Comparison of ENCODE assay signal across 8 cellular contexts in genomic region chr9:99825158-99826046, GRCh38. TPM values are rescaled to one million over a fixed set of nuclear protein-coding genes. Genes with fewer than 3 reads are reported as not detected.
DNase-seq lines count a peak whose midpoint lies in the region; ATAC-seq, FAIRE-seq and TF ChIP-seq lines count a peak whose summit lies in the region.

No MANE protein-coding gene starts in this region.

- H3K4me2 ChIP-seq in BLaER1 treated with 17β-estradiol and CSF1 and Interleukin-3, amounts not matched to agents 10 nM and 100 nM = peak overlapping the region; percentile 94 to 100 (median 99)

- intact Hi-C loops in dorsolateral prefrontal cortex (cut with DNase I) = loop anchor here (10.0 kb wide), 5 partner anchors 189 to 641 kb away; no protein-coding TSS in a partner anchor

- H3K4me3 ChIP-seq in BLaER1 treated with 17β-estradiol and CSF1 and Interleukin-3, amounts not matched to agents 10 nM and 100 nM = peak overlapping the region; percentile 65 to 87 (median 78)
- H3K4me3 ChIP-seq in HUES64 (ENCODE audit: low read length) = peak overlapping the region; percentile 65
- H3K4me3 ChIP-seq in dorsolateral prefrontal cortex = peak overlapping the region in 54 of 59 donors; percentile 27 to 100 (median 91)
- H3K4me3 ChIP-seq in small intestine (ENCODE audit: low read depth in 1 of 2, low read length in 2 of 2) = peak overlapping the region in 1 of 2 donors; percentile 71

- peaks cover 0 to 2% (median 0%) of the 10 kb centered on the region in 9 donors for H3K9me3 Mint-ChIP-seq in naive thymus-derived CD8-positive, alpha-beta T cell

- peaks cover 16 to 50% (median 40%) of the 10 kb centered on the region in 10 experiments; a peak in 19 of 20 replicates for H3K4me1 ChIP-seq in BLaER1 treated with 17β-estradiol and CSF1 and Interleukin-3, amounts not matched to agents 10 nM and 100 nM
- H3K4me1 ChIP-seq in HUES64 (ENCODE audit: insufficient read depth, low read length) (peaks cover 14% of the 10 kb centered on the region), small intestine (ENCODE audit: control insufficient read depth in 2 of 2, insufficient read depth in 1 of 2, low read depth in 1 of 2, low read length in 1 of 2) (peaks cover 4 to 11% of the 10 kb centered on the region in 2 donors)

- peak overlapping the region; percentile 77 to 99 (median 96) for H3K4me3 Mint-ChIP-seq in naive thymus-derived CD8-positive, alpha-beta T cell

- peaks cover 28 to 64% (median 47%) of the 10 kb centered on the region in 4 donors for H3K4me1 Mint-ChIP-seq in naive thymus-derived CD8-positive, alpha-beta T cell

- no peak overlapping the region for H3K27ac ChIP-seq in BLaER1 treated with 17β-estradiol and CSF1 and Interleukin-3, amounts not matched to agents 10 nM and 100 nM
- H3K27ac ChIP-seq in HUES64 (ENCODE audit: low read depth, low read length) (no peak overlapping the region), dorsolateral prefrontal cortex (peak overlapping the region in 13 of 59 donors; percentile 1 to 52 (median 22)), small intestine (ENCODE audit: low read depth in 1 of 2, low read length in 1 of 2) (no peak overlapping the region)

- no peak for ATAC-seq in naive thymus-derived CD8-positive, alpha-beta T cell
- no peak for ATAC-seq in HG02840 (IDR thresholded peaks at IDR 0.05; ENCODE audit: low FRiP score, unreplicated experiment)

- peak overlapping the region in 2 of 11 experiments; percentile 63; a peak in 3 of 22 replicates for H3K9ac ChIP-seq in BLaER1 treated with 17β-estradiol and CSF1 and Interleukin-3, amounts not matched to agents 10 nM and 100 nM
- H3K9ac ChIP-seq in HUES64 (ENCODE audit: low read depth, low read length) = no peak overlapping the region

- H4K20me1 ChIP-seq in BLaER1 treated with 17β-estradiol and CSF1 and Interleukin-3, amounts not matched to agents 10 nM and 100 nM = peaks cover 0 to 45% (median 36%) of the 10 kb centered on the region in 11 experiments; a peak in 19 of 22 replicates

- H3K9me3 ChIP-seq in BLaER1 treated with 17β-estradiol and CSF1 and Interleukin-3, amounts not matched to agents 10 nM and 100 nM (replicated peaks in 1 of 11) = no peaks in the 10 kb centered on the region
- H3K9me3 ChIP-seq in HUES64 (ENCODE audit: insufficient read depth, low read depth, low read length) = no peaks in the 10 kb centered on the region
- H3K9me3 ChIP-seq in small intestine (ENCODE audit: control insufficient read depth, low read depth) = no peaks in the 10 kb centered on the region

- DNase-seq in dorsolateral prefrontal cortex = peak in 1 of 10 donors; percentile 3
- DNase-seq in naive thymus-derived CD8-positive, alpha-beta T cell = no peak
- DNase-seq in small intestine = no peak
- no peak for DNase-seq in HEK293T (ENCODE audit: extremely low spot score)
- DNase-seq in NCI-H82 treated with DMSO at 0.1 percent for 48 hours (lab: John Stamatoyannopoulos, UW; ENCODE audit: unreplicated experiment) = no peak

- WGBS in HUES64 = 4% methylated on average over 44 of the region's 44 CpGs
- WGBS in small intestine, 3 donors = 18 to 30% (median 25%) methylated on average over 43 to 44 of the region's 44 CpGs

- H3K27ac Mint-ChIP-seq in naive thymus-derived CD8-positive, alpha-beta T cell = peak overlapping the region in 5 of 10 donors; percentile 10 to 74 (median 56)

- peaks cover 0 to 7% (median 4%) of the 10 kb centered on the region in 3 donors for H3K36me3 Mint-ChIP-seq in naive thymus-derived CD8-positive, alpha-beta T cell

- peaks cover 22 to 83% (median 66%) of the 10 kb centered on the region in 5 donors for H3K27me3 Mint-ChIP-seq in naive thymus-derived CD8-positive, alpha-beta T cell

- CTCF ChIA-PET in HEK293T (lab: Yijun Ruan, JAX) = interaction anchor here (0.6 to 0.9 kb wide), 2 partner anchors 13 to 123 kb away, joined by 3 read pairs; no protein-coding TSS in a partner anchor

- no peaks in the 10 kb centered on the region for H3K36me3 ChIP-seq in BLaER1 treated with 17β-estradiol and CSF1 and Interleukin-3, amounts not matched to agents 10 nM and 100 nM
- H3K36me3 ChIP-seq in HUES64 (ENCODE audit: insufficient read depth, low read length) = no peaks in the 10 kb centered on the region
- no peaks in the 10 kb centered on the region for H3K36me3 ChIP-seq in small intestine (ENCODE audit: control insufficient read depth in 2 of 2, insufficient read depth in 2 of 2, low read length in 2 of 2)

- POLR2A ChIA-PET in naive thymus-derived CD8-positive, alpha-beta T cell (lab: Charles Lee) = interaction anchor here (1.1 kb wide), 1 partner anchor 82 kb away, joined by 4 read pairs; no protein-coding TSS in a partner anchor
- POLR2A ChIA-PET in HEK293T (lab: Yijun Ruan, JAX) = no interaction called here

- peaks cover 55 to 81% (median 78%) of the 10 kb centered on the region in 11 experiments for H3K27me3 ChIP-seq in BLaER1 treated with 17β-estradiol and CSF1 and Interleukin-3, amounts not matched to agents 10 nM and 100 nM
- peaks cover 100% of the 10 kb centered on the region for H3K27me3 ChIP-seq in HUES64 (ENCODE audit: insufficient read depth, low read length)
- peaks cover 0 to 18% (median 0%) of the 10 kb centered on the region in 45 donors for H3K27me3 ChIP-seq in dorsolateral prefrontal cortex
- H3K27me3 ChIP-seq in small intestine (ENCODE audit: control insufficient read depth in 2 of 2, insufficient read depth in 2 of 2, low read length in 2 of 2) = peaks cover 5 to 40% of the 10 kb centered on the region in 2 donors

- FAIRE-seq in small intestine (lab: Jason Lieb, UNC) = no peak

- TF ChIP-seq CTCF in dorsolateral prefrontal cortex (IDR thresholded peaks at IDR 0.05 in 54 of 56, conservative IDR thresholded peaks at IDR 0.05 in 2 of 56; ENCODE audit: low read depth in 1 of 56, partially characterized antibody in 56 of 56) = no peak

TF ChIP-seq in HEK293T, 16 proteins besides CTCF, POLR2A, EP300 and RAD21:
- TF ChIP-seq SP1 (IDR thresholded peaks at IDR 0.05) = no peak
- TF ChIP-seq CTBP1 (IDR thresholded peaks at IDR 0.05; ENCODE audit: borderline replicate concordance) = no peak
- TF ChIP-seq BHLHE40 (IDR thresholded peaks at IDR 0.05; ENCODE audit: borderline replicate concordance) = no peak

RNA-seq across cellular contexts. Expression of gene NR4A3, which starts 3.7 kb away (rescaled TPM):
- 0.20 TPM for polyA plus RNA-seq in HUES64 (2013, experiment 1 of 2)
- polyA plus RNA-seq in HUES64 (2013, experiment 2 of 2) = 0.13 TPM
- total RNA-seq in dorsolateral prefrontal cortex = 10 to 100 TPM in 8 of 120 experiments, 1 to 10 TPM in 112; 1.5 to 39.1 (median 4.3) TPM
- under 1 TPM; 0.47 TPM for total RNA-seq in naive thymus-derived CD8-positive, alpha-beta T cell
- polyA plus RNA-seq in naive thymus-derived CD8-positive, alpha-beta T cell = 1 to 10 TPM in 1 of 3 donors, under 1 TPM in 1, not detected in 1; 0.22 to 1.7 TPM
- 1 to 10 TPM in 1 of 3 donors, under 1 TPM in 1, not detected in 1; 0.81 to 1.0 TPM for polyA plus RNA-seq in small intestine
